In the genomic region with DNA sequence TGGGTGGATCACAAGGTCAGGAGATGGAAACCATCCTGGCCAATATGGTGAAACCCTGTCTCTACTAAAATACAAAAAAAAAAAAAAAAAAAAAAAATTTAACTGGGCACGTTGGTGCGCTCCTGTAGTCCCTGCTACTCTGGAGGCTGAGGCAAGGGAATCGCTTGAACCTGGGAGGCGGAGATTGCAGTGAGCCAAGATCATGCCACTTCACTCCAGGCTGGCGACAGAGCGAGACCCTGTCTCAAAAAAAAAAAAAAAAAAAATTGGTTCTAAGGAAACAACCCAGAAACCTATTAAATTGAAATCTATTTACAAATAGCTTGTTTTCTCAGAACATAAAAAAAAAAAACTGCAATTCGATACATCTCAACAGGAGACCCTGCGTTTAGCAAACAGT, we compare ENCODE assay signal across 1 cellular context.
TF ChIP-seq lines count a peak whose summit lies in the region.

No MANE protein-coding gene starts in this region.

TF ChIP-seq in HEK293, 187 proteins besides CTCF, POLR2A, EP300 and RAD21:
- TF ChIP-seq, protein P1, sequence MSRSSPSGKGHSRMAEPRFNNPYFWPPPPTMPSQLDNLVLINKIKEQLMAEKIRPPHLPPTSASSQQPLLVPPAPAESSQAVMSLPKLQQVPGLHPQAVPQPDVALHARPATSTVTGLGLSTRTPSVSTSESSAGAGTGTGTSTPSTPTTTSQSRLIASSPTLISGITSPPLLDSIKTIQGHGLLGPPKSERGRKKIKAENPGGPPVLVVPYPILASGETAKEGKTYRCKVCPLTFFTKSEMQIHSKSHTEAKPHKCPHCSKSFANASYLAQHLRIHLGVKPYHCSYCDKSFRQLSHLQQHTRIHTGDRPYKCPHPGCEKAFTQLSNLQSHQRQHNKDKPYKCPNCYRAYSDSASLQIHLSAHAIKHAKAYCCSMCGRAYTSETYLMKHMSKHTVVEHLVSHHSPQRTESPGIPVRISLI (tag by site-specific recombination; IDR thresholded peaks at IDR 0.05): peak; percentile 92
